11 cellular contexts compared by ENCODE assay signal in genomic region chr5:179166171-179166885, GRCh38.
DNase-seq lines count a peak whose midpoint lies in the region; ATAC-seq and TF ChIP-seq lines count a peak whose summit lies in the region.
"Had no signal": no experiment of that assay in that cellular context is flagged by ENCODE, and none has a peak within 500 bp of the region (broad histone marks: within the 10 kb centered on the region; RNA-seq: fewer than 3 reads in every experiment).

No MANE protein-coding gene starts in this region.

- H3K9ac ChIP-seq in rectal smooth muscle tissue (ENCODE audit: low read length), result no peak overlapping the region

- H3K4me1 Mint-ChIP-seq in CD8-positive, alpha-beta T cell (ENCODE audit: low read depth), result peaks cover 2% of the 10 kb centered on the region
- H3K4me1 Mint-ChIP-seq: H9 had no signal

- TF ChIP-seq CTCF in CD8-positive, alpha-beta T cell (IDR thresholded peaks at IDR 0.05), result no peak
- TF ChIP-seq CTCF in left ventricle myocardium inferior (IDR thresholded peaks at IDR 0.05; ENCODE audit: borderline replicate concordance), result no peak

- no peak overlapping the region for H3K27ac ChIP-seq in CD8-positive, alpha-beta T cell (ENCODE audit: low read depth, low read length)
- H3K27ac ChIP-seq in left ventricle myocardium inferior (replicated peaks) (no peak overlapping the region), rectal smooth muscle tissue (ENCODE audit: low read depth, low read length) (no peak overlapping the region)
- H3K27ac ChIP-seq: neutrophil had no signal

- CTCF ChIA-PET in CD8-positive, alpha-beta T cell (lab: Charles Lee), result interaction anchor here (0.6 to 3.2 kb wide), 5 partner anchors 12 to 331 kb away, joined by 3 to 12 read pairs (median 4); no protein-coding TSS in a partner anchor

- no peak for ATAC-seq in CD8-positive, alpha-beta T cell
- ATAC-seq in HG03442 (IDR thresholded peaks at IDR 0.05; ENCODE audit: unreplicated experiment), result peak; percentile 7
- no peak for ATAC-seq in HG03039 (IDR thresholded peaks at IDR 0.05; ENCODE audit: unreplicated experiment)

- POLR2A ChIA-PET in CD8-positive, alpha-beta T cell (lab: Charles Lee), result no interaction called here

- H3K4me3 ChIP-seq in CD8-positive, alpha-beta T cell (ENCODE audit: low read depth, low read length), result peak overlapping the region; percentile 57
- H3K4me3 ChIP-seq in left ventricle myocardium inferior (peak overlapping the region; percentile 54), rectal smooth muscle tissue (ENCODE audit: low read length) (peak overlapping the region; percentile 60)

- H3K36me3 Mint-ChIP-seq in CD8-positive, alpha-beta T cell, result no peaks in the 10 kb centered on the region

- no peaks in the 10 kb centered on the region for H3K9me3 ChIP-seq in CD8-positive, alpha-beta T cell (ENCODE audit: low read length)
- H3K9me3 ChIP-seq in left ventricle myocardium inferior (replicated peaks), result peaks cover 12% of the 10 kb centered on the region
- H3K9me3 ChIP-seq: neutrophil had no signal

- no peaks in the 10 kb centered on the region for H3K9me3 Mint-ChIP-seq in CD8-positive, alpha-beta T cell

- no peak overlapping the region for H3K27ac Mint-ChIP-seq in CD8-positive, alpha-beta T cell
- H3K27ac Mint-ChIP-seq: H9 had no signal

- H3K27me3 ChIP-seq in CD8-positive, alpha-beta T cell (ENCODE audit: insufficient read depth, low read length), result no peaks in the 10 kb centered on the region
- peaks cover 54% of the 10 kb centered on the region for H3K27me3 ChIP-seq in left ventricle myocardium inferior (ENCODE audit: low read depth)
- H3K27me3 ChIP-seq in rectal smooth muscle tissue (ENCODE audit: control insufficient read depth, insufficient read depth, low read length), result no peaks in the 10 kb centered on the region

- no peak for DNase-seq in CD8-positive, alpha-beta T cell
- DNase-seq in left ventricle myocardium inferior (no peak), NK-92 (lab: John Stamatoyannopoulos, UW; ENCODE audit: unreplicated experiment) (no peak)
- no peak for DNase-seq in stimulated activated CD4-positive, alpha-beta T cell treated with anti-CD3 and anti-CD28 coated beads, Interleukin-1b, Interleukin-23, amount 100 ng/mL, for 48 hours
- DNase-seq: NCI-H1105, SW 1271 had no signal

- intact Hi-C loops in CD8-positive, alpha-beta T cell (cut with DNase I, micrococcal nuclease), result no loop called here
- intact Hi-C loops in left ventricle myocardium inferior (cut with micrococcal nuclease), result loop anchor here (2.0 kb wide), 1 partner anchor 328 kb away; no protein-coding TSS in a partner anchor

- peaks cover 10% of the 10 kb centered on the region for H3K4me1 ChIP-seq in CD8-positive, alpha-beta T cell (ENCODE audit: insufficient read depth, low read length)
- H3K4me1 ChIP-seq in left ventricle myocardium inferior (peaks cover 11% of the 10 kb centered on the region), rectal smooth muscle tissue (ENCODE audit: control insufficient read depth, insufficient read depth, low read length) (no peaks in the 10 kb centered on the region)

- peaks cover 11% of the 10 kb centered on the region for H3K27me3 Mint-ChIP-seq in CD8-positive, alpha-beta T cell (ENCODE audit: low read depth)

- H3K4me3 Mint-ChIP-seq in CD8-positive, alpha-beta T cell, result peak overlapping the region; percentile 15

- no peaks in the 10 kb centered on the region for H3K36me3 ChIP-seq in CD8-positive, alpha-beta T cell (ENCODE audit: insufficient read depth, low read length)
- no peaks in the 10 kb centered on the region for H3K36me3 ChIP-seq in left ventricle myocardium inferior
- no peaks in the 10 kb centered on the region for H3K36me3 ChIP-seq in rectal smooth muscle tissue (ENCODE audit: control insufficient read depth, insufficient read depth, low read length)
- H3K36me3 ChIP-seq: neutrophil had no signal
